9 cellular contexts compared by ENCODE assay signal in the genomic region with DNA sequence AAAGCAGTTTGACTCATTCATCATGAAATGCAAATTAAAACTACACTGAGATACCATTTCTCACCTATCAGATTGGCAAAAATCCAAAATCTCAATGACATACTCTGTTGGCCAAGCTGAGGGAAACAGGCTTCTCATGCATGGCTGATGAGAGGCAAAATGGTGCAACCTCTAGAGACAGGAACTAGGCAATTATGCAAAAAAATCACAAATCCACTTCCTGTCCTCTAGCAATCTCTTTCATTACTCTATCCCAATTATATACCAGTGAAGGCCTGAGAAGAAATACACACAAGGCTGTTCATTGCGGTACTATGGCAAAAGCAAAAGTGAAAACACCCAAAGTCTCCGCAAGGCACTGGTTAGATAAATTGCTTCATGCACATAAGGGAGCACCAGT. TPM values are rescaled to one million over a fixed set of nuclear protein-coding genes. Genes with fewer than 3 reads are reported as not detected.
DNase-seq lines count a peak whose midpoint lies in the region; ATAC-seq and TF ChIP-seq lines count a peak whose summit lies in the region.
"Had no signal": no experiment of that assay in that cellular context is flagged by ENCODE, and none has a peak within 500 bp of the region (broad histone marks: within the 10 kb centered on the region; RNA-seq: fewer than 3 reads in every experiment).

No MANE protein-coding gene starts in this region.

- intact Hi-C loops in Caco-2 (cut with micrococcal nuclease; ENCODE audit: unreplicated experiment) = no loop called here

- H3K4me3 ChIP-seq in GM12864 (ENCODE audit: low read depth, low read length) = peak overlapping the region; percentile 24; the same call in 1 of the 2 replicates
- no peak overlapping the region for H3K4me3 ChIP-seq in Caco-2 (ENCODE audit: low read depth, low read length)

- peak; percentile 97 for ATAC-seq in HG03175 (IDR thresholded peaks at IDR 0.05; ENCODE audit: unreplicated experiment)

- no peak overlapping the region for H3K27ac Mint-ChIP-seq in Caco-2 (ENCODE audit: unreplicated experiment)
- no peak overlapping the region for H3K27ac Mint-ChIP-seq in osteocyte (ENCODE audit: unreplicated experiment)
- H3K27ac Mint-ChIP-seq: T-helper 1 cell treated with Interleukin-12 subunit alpha and Interleukin-12 subunit beta and Interleukin-4 antibody, amounts not matched to agents 30 μg/mL and 1 μg/mL, for 36 hours had no signal

- CTCF ChIA-PET in Caco-2 (lab: Charles Lee) = no interaction called here

- no peak overlapping the region for H3K4me3 Mint-ChIP-seq in Caco-2 (ENCODE audit: unreplicated experiment)
- H3K4me3 Mint-ChIP-seq in osteocyte (ENCODE audit: unreplicated experiment) = no peak overlapping the region
- H3K4me3 Mint-ChIP-seq: T-helper 1 cell treated with Interleukin-12 subunit alpha and Interleukin-12 subunit beta and Interleukin-4 antibody, amounts not matched to agents 30 μg/mL and 1 μg/mL, for 36 hours had no signal

- H3K9me3 Mint-ChIP-seq in Caco-2 (ENCODE audit: unreplicated experiment) (no peaks in the 10 kb centered on the region), osteocyte (ENCODE audit: unreplicated experiment) (no peaks in the 10 kb centered on the region)
- H3K9me3 Mint-ChIP-seq: T-helper 1 cell treated with Interleukin-12 subunit alpha and Interleukin-12 subunit beta and Interleukin-4 antibody, amounts not matched to agents 30 μg/mL and 1 μg/mL, for 36 hours had no signal

- H3K36me3 Mint-ChIP-seq in Caco-2 (ENCODE audit: insufficient read depth, unreplicated experiment) (peaks cover 26% of the 10 kb centered on the region), osteocyte (ENCODE audit: unreplicated experiment) (no peaks in the 10 kb centered on the region)

- H3K27me3 ChIP-seq in Caco-2 (replicated peaks; ENCODE audit: control insufficient read depth, insufficient read depth, low read length) = no peaks in the 10 kb centered on the region

- H3K4me1 ChIP-seq in Caco-2 = no peaks in the 10 kb centered on the region

- TF ChIP-seq CTCF in GM12864 (IDR thresholded peaks at IDR 0.05; ENCODE audit: low read depth, low read length, missing control alignments) (no peak), GM20000 (IDR thresholded peaks at IDR 0.05; ENCODE audit: extremely low read depth, missing control alignments) (no peak), Caco-2 (IDR thresholded peaks at IDR 0.05; ENCODE audit: insufficient read depth in 1 of 2, low read depth in 1 of 2, low read length in 1 of 2, severe bottlenecking in 1 of 2, unreplicated experiment in 1 of 2) (no peak), osteocyte (IDR thresholded peaks at IDR 0.05) (no peak)

- H3K27me3 Mint-ChIP-seq in Caco-2 (ENCODE audit: insufficient read depth, unreplicated experiment) (no peaks in the 10 kb centered on the region), osteocyte (ENCODE audit: unreplicated experiment) (no peaks in the 10 kb centered on the region)

- no peaks in the 10 kb centered on the region for H3K9me3 ChIP-seq in Caco-2

- no peaks in the 10 kb centered on the region for H3K36me3 ChIP-seq in Caco-2 (ENCODE audit: control insufficient read depth, insufficient read depth, low read length)

- DNase-seq in GM12864 (ENCODE audit: low read depth) (peak; percentile 58), GM20000 (ENCODE audit: low spot score) (peak; percentile 62), NCI-H69 (lab: John Stamatoyannopoulos, UW) (peak; percentile 20), GDM1 (lab: John Stamatoyannopoulos, UW) (no peak), Caco-2 (no peak), SKM-1 (lab: John Stamatoyannopoulos, UW; ENCODE audit: unreplicated experiment) (no peak), osteocyte (ENCODE audit: extremely low spot score, unreplicated experiment) (no peak)

- no TSS peak for BruUV-seq in Caco-2 (replicated peaks; lab: Mats Ljungman, UMichigan)

- POLR2A ChIA-PET in Caco-2 (lab: Charles Lee) = no interaction called here

- H3K4me1 Mint-ChIP-seq in Caco-2 (ENCODE audit: low read depth, unreplicated experiment) = no peaks in the 10 kb centered on the region
- peaks cover 18% of the 10 kb centered on the region for H3K4me1 Mint-ChIP-seq in osteocyte (ENCODE audit: unreplicated experiment)

RNA-seq across cellular contexts. Expression of a gene that starts 25.9 kb away (rescaled TPM):
- 1.4 and 2.6 TPM in 2 replicates for total RNA-seq in Caco-2 (2022)
- 0.50 and 0.59 TPM in 2 replicates for total RNA-seq in osteocyte

Comparison
In these comparisons a context has a peak if more than half of its experiments do, and no peak if none do; other contexts are left out.
1. DNase-seq: peak in GM12864 (single experiment), GM20000 (single experiment) and NCI-H69 (single experiment); none in GDM1 (single experiment), Caco-2 (0 of 2), SKM-1 (single experiment) and osteocyte (single experiment).